In the genomic region with DNA sequence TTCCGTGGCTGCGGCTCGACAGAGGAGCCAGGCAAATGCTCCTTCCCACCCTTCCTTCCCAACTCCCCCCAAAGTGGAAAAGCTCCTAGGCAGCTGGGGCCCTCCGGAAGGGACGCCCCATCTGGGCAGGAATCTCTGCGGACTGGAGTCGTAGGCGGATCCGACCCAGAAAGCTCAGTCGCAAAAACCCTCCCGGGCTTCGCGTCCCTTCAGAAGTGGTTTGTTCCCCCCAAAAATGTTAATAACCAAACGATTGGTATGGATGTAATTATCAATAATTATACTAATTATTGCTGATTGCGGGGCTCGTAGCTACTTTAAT, we compare ENCODE assay signal across 8 cellular contexts. TPM values are rescaled to one million over a fixed set of nuclear protein-coding genes. Genes with fewer than 3 reads are reported as not detected.
DNase-seq lines count a peak whose midpoint lies in the region; ATAC-seq and TF ChIP-seq lines count a peak whose summit lies in the region.

No MANE protein-coding gene starts in this region.

- peaks cover 0 to 12% (median 3%) of the 10 kb centered on the region in 8 donors for H3K9me3 Mint-ChIP-seq in CD4-positive, alpha-beta memory T cell
- H3K9me3 Mint-ChIP-seq in endodermal cell: no peaks in the 10 kb centered on the region

- peaks cover 57% of the 10 kb centered on the region for H3K4me1 ChIP-seq in CD4-positive, alpha-beta memory T cell (ENCODE audit: insufficient read depth, low read length)
- H3K4me1 ChIP-seq in Loucy (ENCODE audit: insufficient read depth, low read length, poor library complexity, severe bottlenecking) (peaks cover 36% of the 10 kb centered on the region), endodermal cell (ENCODE audit: control insufficient read depth, insufficient read depth, low read length) (no peaks in the 10 kb centered on the region), neutrophil (ENCODE audit: control insufficient read depth in 1 of 2, insufficient read depth in 1 of 2, low read depth in 1 of 2, low read length in 1 of 2) (peaks cover 73 to 77% of the 10 kb centered on the region in 2 experiments)

- no peaks in the 10 kb centered on the region for H3K9me3 ChIP-seq in CD4-positive, alpha-beta memory T cell (ENCODE audit: control insufficient read depth in 1 of 2, low read length in 2 of 2)
- H3K9me3 ChIP-seq in Loucy (ENCODE audit: insufficient read depth, low read depth, low read length) (no peaks in the 10 kb centered on the region), endodermal cell (ENCODE audit: control insufficient read depth, low read length) (no peaks in the 10 kb centered on the region), neutrophil (no peaks in the 10 kb centered on the region)

- TF ChIP-seq CTCF in Loucy (conservative IDR thresholded peaks at IDR 0.05; ENCODE audit: low read length) (no peak), endodermal cell (conservative IDR thresholded peaks at IDR 0.05) (no peak), neutrophil (IDR thresholded peaks at IDR 0.05) (no peak)

- H3K4me1 Mint-ChIP-seq in CD4-positive, alpha-beta memory T cell: peaks cover 20 to 84% (median 45%) of the 10 kb centered on the region in 4 donors
- H3K4me1 Mint-ChIP-seq in endodermal cell: peaks cover 26% of the 10 kb centered on the region

- CTCF ChIA-PET in CD4-positive, alpha-beta memory T cell (lab: Charles Lee; ENCODE audit: partially characterized antibody): interaction anchor here (0.6 to 5.7 kb wide), 24 partner anchors 10 to 892 kb away, joined by 3 to 110 read pairs (median 4); no protein-coding TSS in a partner anchor
- CTCF ChIA-PET in HEK293T (lab: Yijun Ruan, JAX): interaction anchor here (0.6 to 1.1 kb wide), 7 partner anchors 12 to 1138 kb away, joined by 3 to 9 read pairs (median 3); no protein-coding TSS in a partner anchor

- peak overlapping the region; percentile 70 for H2AFZ ChIP-seq in Loucy (ENCODE audit: low read length)

- H3K9me2 ChIP-seq in Loucy (replicated peaks; ENCODE audit: low read depth, low read length): no peaks in the 10 kb centered on the region

- H4K20me1 ChIP-seq in Loucy (ENCODE audit: insufficient read depth, low read length, poor library complexity, severe bottlenecking): no peaks in the 10 kb centered on the region

- WGBS in endodermal cell (ENCODE audit: insufficient coverage in 1 of 2, insufficient read length in 1 of 2), 2 experiments: 5 to 8% methylated on average over 4 to 13 of the region's 16 CpGs

- intact Hi-C loops in CD4-positive, alpha-beta memory T cell (cut with micrococcal nuclease): loop anchor here (1.0 to 10.0 kb wide), 6 partner anchors 53 to 1131 kb away; a partner anchor contains a TSS

- H3K36me3 Mint-ChIP-seq in CD4-positive, alpha-beta memory T cell: peaks cover 0 to 6% of the 10 kb centered on the region in 2 donors
- H3K36me3 Mint-ChIP-seq in endodermal cell (ENCODE audit: low read depth): no peaks in the 10 kb centered on the region

- ATAC-seq in HG03108 (IDR thresholded peaks at IDR 0.05; ENCODE audit: unreplicated experiment): no peak

- peak overlapping the region; percentile 50 to 51 for H3K4me3 ChIP-seq in CD4-positive, alpha-beta memory T cell (ENCODE audit: low read length in 2 of 2)
- H3K4me3 ChIP-seq in Loucy (ENCODE audit: low read length, poor library complexity, severe bottlenecking) (peak overlapping the region; percentile 78), endodermal cell (ENCODE audit: low read length) (peak overlapping the region; percentile 18), neutrophil (ENCODE audit: low read depth in 1 of 2, low read length in 1 of 2) (peak overlapping the region; percentile 48 to 55)

- H3K9ac ChIP-seq in Loucy (ENCODE audit: low read depth, low read length, poor library complexity, severe bottlenecking): peak overlapping the region; percentile 77
- H3K9ac ChIP-seq in endodermal cell (ENCODE audit: extremely low read depth, low read length, poor library complexity, severe bottlenecking): no peak overlapping the region

- H3K4me3 Mint-ChIP-seq in CD4-positive, alpha-beta memory T cell: peak overlapping the region; percentile 75 to 95 (median 86)
- H3K4me3 Mint-ChIP-seq in endodermal cell: peak overlapping the region; percentile 39

- no peaks in the 10 kb centered on the region; the same call in 1 of the 2 replicates for H3F3A ChIP-seq in Loucy (ENCODE audit: low read depth)

- H3K27ac Mint-ChIP-seq in CD4-positive, alpha-beta memory T cell: peak overlapping the region in 6 of 7 donors; percentile 3 to 91 (median 52)
- no peak overlapping the region for H3K27ac Mint-ChIP-seq in endodermal cell

- POLR2A ChIA-PET in CD4-positive, alpha-beta memory T cell (lab: Charles Lee; ENCODE audit: partially characterized antibody): interaction anchor here (1.2 to 7.7 kb wide), 5 partner anchors 52 to 596 kb away, joined by 3 to 82 read pairs (median 7); a partner anchor contains a TSS
- POLR2A ChIA-PET in HEK293T (lab: Yijun Ruan, JAX): no interaction called here

- no peak for DNase-seq in CD4-positive, alpha-beta memory T cell
- no peak for DNase-seq in endodermal cell
- DNase-seq in HEK293T (ENCODE audit: extremely low spot score): no peak
- DNase-seq in foreskin melanocyte: no peak
- no peak for DNase-seq in COLO668 (lab: John Stamatoyannopoulos, UW; ENCODE audit: unreplicated experiment)

- peak overlapping the region; percentile 75 for H3K4me2 ChIP-seq in Loucy (ENCODE audit: low read depth, low read length, poor library complexity, severe bottlenecking)

- H3K79me2 ChIP-seq in Loucy (ENCODE audit: insufficient read depth, low read length): no peaks in the 10 kb centered on the region

- peaks cover 24 to 40% of the 10 kb centered on the region in 2 donors for H3K27me3 Mint-ChIP-seq in CD4-positive, alpha-beta memory T cell
- peaks cover 82% of the 10 kb centered on the region for H3K27me3 Mint-ChIP-seq in endodermal cell (ENCODE audit: insufficient read depth)

- peaks cover 39% of the 10 kb centered on the region for H3K27me3 ChIP-seq in CD4-positive, alpha-beta memory T cell (ENCODE audit: insufficient read depth, low read length)
- no peaks in the 10 kb centered on the region for H3K27me3 ChIP-seq in Loucy (ENCODE audit: insufficient read depth, low read length, poor library complexity, severe bottlenecking)
- peaks cover 84% of the 10 kb centered on the region for H3K27me3 ChIP-seq in endodermal cell (ENCODE audit: control insufficient read depth, insufficient read depth, low read length, poor library complexity, severe bottlenecking)
- H3K27me3 ChIP-seq in neutrophil: peaks cover 54% of the 10 kb centered on the region

- no peak overlapping the region for H3K27ac ChIP-seq in CD4-positive, alpha-beta memory T cell (ENCODE audit: low read depth, low read length)
- H3K27ac ChIP-seq in endodermal cell (ENCODE audit: low read depth, low read length) (no peak overlapping the region), neutrophil (no peak overlapping the region)

- no peaks in the 10 kb centered on the region for H3K36me3 ChIP-seq in CD4-positive, alpha-beta memory T cell (ENCODE audit: insufficient read depth, low read length)
- H3K36me3 ChIP-seq in Loucy (ENCODE audit: insufficient read depth, low read length) (no peaks in the 10 kb centered on the region), endodermal cell (ENCODE audit: control insufficient read depth, insufficient read depth, low read length) (no peaks in the 10 kb centered on the region), neutrophil (no peaks in the 10 kb centered on the region)

TF ChIP-seq in HEK293T, 16 proteins besides CTCF, POLR2A, EP300 and RAD21:
- TF ChIP-seq HDGF (IDR thresholded peaks at IDR 0.05; ENCODE audit: borderline replicate concordance): no peak
- TF ChIP-seq TARDBP (IDR thresholded peaks at IDR 0.05): no peak
- TF ChIP-seq FOXM1 (IDR thresholded peaks at IDR 0.05; ENCODE audit: borderline replicate concordance): no peak
- TF ChIP-seq L3MBTL2 (conservative IDR thresholded peaks at IDR 0.05): no peak
- TF ChIP-seq NFRKB (IDR thresholded peaks at IDR 0.05): no peak
- TF ChIP-seq ELF4 (IDR thresholded peaks at IDR 0.05): no peak
- no peak for TF ChIP-seq ZNF384 (IDR thresholded peaks at IDR 0.05)
- TF ChIP-seq, protein P1, sequence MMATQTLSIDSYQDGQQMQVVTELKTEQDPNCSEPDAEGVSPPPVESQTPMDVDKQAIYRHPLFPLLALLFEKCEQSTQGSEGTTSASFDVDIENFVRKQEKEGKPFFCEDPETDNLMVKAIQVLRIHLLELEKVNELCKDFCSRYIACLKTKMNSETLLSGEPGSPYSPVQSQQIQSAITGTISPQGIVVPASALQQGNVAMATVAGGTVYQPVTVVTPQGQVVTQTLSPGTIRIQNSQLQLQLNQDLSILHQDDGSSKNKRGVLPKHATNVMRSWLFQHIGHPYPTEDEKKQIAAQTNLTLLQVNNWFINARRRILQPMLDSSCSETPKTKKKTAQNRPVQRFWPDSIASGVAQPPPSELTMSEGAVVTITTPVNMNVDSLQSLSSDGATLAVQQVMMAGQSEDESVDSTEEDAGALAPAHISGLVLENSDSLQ (IDR thresholded peaks at IDR 0.05): no peak
- TF ChIP-seq BHLHE40 (IDR thresholded peaks at IDR 0.05; ENCODE audit: borderline replicate concordance): no peak
- no peak for TF ChIP-seq FOXK2 (IDR thresholded peaks at IDR 0.05)
- TF ChIP-seq LEF1 (IDR thresholded peaks at IDR 0.05; ENCODE audit: borderline replicate concordance): no peak
- no peak for TF ChIP-seq FOXA1 (IDR thresholded peaks at IDR 0.05)
- TF ChIP-seq SP1 (IDR thresholded peaks at IDR 0.05): no peak
- no peak for TF ChIP-seq CTBP1 (IDR thresholded peaks at IDR 0.05; ENCODE audit: borderline replicate concordance)

RNA-seq across cellular contexts. Expression of a gene that starts 3.8 kb away (rescaled TPM):
- not detected for total RNA-seq in CD4-positive, alpha-beta memory T cell
- polyA plus RNA-seq in CD4-positive, alpha-beta memory T cell: not detected
- not detected for total RNA-seq in endodermal cell
- polyA plus RNA-seq in endodermal cell (2013, experiment 1 of 2): under 0.01 TPM
- polyA plus RNA-seq in endodermal cell (2013, experiment 2 of 2): under 0.01 TPM

RNA-seq across cellular contexts. Expression of a gene that starts 10.8 kb away (rescaled TPM):
- under 1 TPM; 0.30 to 0.38 TPM for total RNA-seq in CD4-positive, alpha-beta memory T cell
- polyA plus RNA-seq in CD4-positive, alpha-beta memory T cell: under 1 TPM in 1 of 2 donors, not detected in 1; 0.09 TPM
- under 1 TPM; 0.37 to 0.51 TPM for total RNA-seq in endodermal cell
- polyA plus RNA-seq in endodermal cell (2013, experiment 1 of 2): 2.0 TPM
- 1.7 TPM for polyA plus RNA-seq in endodermal cell (2013, experiment 2 of 2)

Comparison
In these comparisons a context has a peak if more than half of its experiments do, and no peak if none do; other contexts are left out.
1. H3K4me3 ChIP-seq: peak in every context shown above with its lines; median percentile 78 in Loucy; 52 in neutrophil; 50 in CD4-positive, alpha-beta memory T cell; 18 in endodermal cell.